Comparison of ENCODE assay signal across 19 cellular contexts in the genomic region with DNA sequence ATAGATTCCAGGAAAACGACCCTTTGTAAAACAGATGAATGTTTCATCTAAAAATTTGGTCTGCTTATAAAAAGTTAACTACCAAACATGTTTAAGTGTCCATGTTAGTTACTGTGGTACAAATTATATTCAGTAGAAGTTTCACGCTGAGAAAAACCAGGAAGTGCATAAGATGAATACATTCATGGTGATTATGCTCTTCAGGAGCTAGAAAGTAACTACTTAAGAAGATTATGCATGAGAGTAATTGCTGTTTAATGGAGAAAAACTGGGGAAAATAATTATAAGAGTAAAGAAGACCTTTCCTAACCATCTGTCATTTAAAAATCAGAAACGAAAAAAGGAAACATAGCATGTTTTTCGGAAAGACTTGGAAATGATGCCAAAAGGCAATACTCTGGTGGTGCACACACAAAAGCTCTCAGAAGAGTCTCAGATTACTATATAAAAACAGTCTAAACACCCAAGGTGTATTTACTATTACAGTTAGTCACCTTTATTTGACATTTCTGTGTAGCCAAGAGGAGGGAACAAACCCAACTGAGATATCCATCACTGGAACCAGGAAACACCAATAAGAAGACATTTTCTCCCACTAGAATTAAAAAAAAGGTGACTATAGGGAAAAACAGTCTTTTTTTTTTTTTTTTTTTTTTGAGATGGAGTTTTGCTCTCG. TPM values are rescaled to one million over a fixed set of nuclear protein-coding genes. Genes with fewer than 3 reads are reported as not detected.
DNase-seq lines count a peak whose midpoint lies in the region; ATAC-seq, FAIRE-seq and TF ChIP-seq lines count a peak whose summit lies in the region.
"Had no signal": no experiment of that assay in that cellular context is flagged by ENCODE, and none has a peak within 500 bp of the region (broad histone marks: within the 10 kb centered on the region; RNA-seq: fewer than 3 reads in every experiment).

No MANE protein-coding gene starts in this region.

- H3K36me3 Mint-ChIP-seq in activated naive CD4-positive, alpha-beta T cell treated with anti-CD3 and anti-CD28 coated beads, Interleukin-2, amount 10 ng/mL, durations not matched to agents 7 days and 5 days = no peaks in the 10 kb centered on the region
- no peaks in the 10 kb centered on the region for H3K36me3 Mint-ChIP-seq in activated CD4-positive, alpha-beta T cell treated with anti-CD3 and anti-CD28 coated beads, Interleukin-2, amount 10 ng/mL, durations not matched to agents 7 days and 5 days (ENCODE audit: low read depth)
- H3K36me3 Mint-ChIP-seq: activated naive CD8-positive, alpha-beta T cell treated with anti-CD3 and anti-CD28 coated beads for 36 hours had no signal

- TF ChIP-seq CTCF in A549 (IDR thresholded peaks at IDR 0.05) (no peak), OCI-LY3 (IDR thresholded peaks at IDR 0.05; ENCODE audit: low read depth, low read length) (no peak)

- peaks cover 34% of the 10 kb centered on the region for H3K36me3 ChIP-seq in OCI-LY3 (replicated peaks; ENCODE audit: low read depth, low read length)
- H3K36me3 ChIP-seq: brain microvascular endothelial cell, ovary, suprapubic skin had no signal

- H2AFZ ChIP-seq in OCI-LY3 (ENCODE audit: low read depth, low read length) = no peak overlapping the region

- H3K9me3 Mint-ChIP-seq in activated naive CD4-positive, alpha-beta T cell treated with anti-CD3 and anti-CD28 coated beads, Interleukin-2, amount 10 ng/mL, durations not matched to agents 7 days and 5 days = no peaks in the 10 kb centered on the region
- no peaks in the 10 kb centered on the region for H3K9me3 Mint-ChIP-seq in activated CD4-positive, alpha-beta T cell treated with anti-CD3 and anti-CD28 coated beads, Interleukin-2, amount 10 ng/mL, durations not matched to agents 7 days and 5 days
- H3K9me3 Mint-ChIP-seq: activated naive CD8-positive, alpha-beta T cell treated with anti-CD3 and anti-CD28 coated beads for 36 hours; activated T-cell treated with anti-CD3 and anti-CD28 coated beads, Interleukin-2, amount 50 U/mL, for 24 hours; HFFc6 had no signal

- no peak overlapping the region for H3K4me3 ChIP-seq in A549
- H3K4me3 ChIP-seq in OCI-LY3 (ENCODE audit: low read length) = peak overlapping the region; percentile 79
- H3K4me3 ChIP-seq: ovary, suprapubic skin had no signal

- H3K9me3 ChIP-seq in A549 (no peaks in the 10 kb centered on the region), OCI-LY3 (ENCODE audit: insufficient read depth, low read length) (no peaks in the 10 kb centered on the region)
- H3K9me3 ChIP-seq: ovary, suprapubic skin had no signal

- H3K4me1 Mint-ChIP-seq in activated naive CD4-positive, alpha-beta T cell treated with anti-CD3 and anti-CD28 coated beads, Interleukin-2, amount 10 ng/mL, durations not matched to agents 7 days and 5 days = no peaks in the 10 kb centered on the region
- no peaks in the 10 kb centered on the region for H3K4me1 Mint-ChIP-seq in activated CD4-positive, alpha-beta T cell treated with anti-CD3 and anti-CD28 coated beads, Interleukin-2, amount 10 ng/mL, durations not matched to agents 7 days and 5 days

- TF ChIP-seq EP300 in A549 (IDR thresholded peaks at IDR 0.05) = no peak

- no peaks in the 10 kb centered on the region for H3K27me3 Mint-ChIP-seq in activated naive CD4-positive, alpha-beta T cell treated with anti-CD3 and anti-CD28 coated beads, Interleukin-2, amount 10 ng/mL, durations not matched to agents 7 days and 5 days
- H3K27me3 Mint-ChIP-seq in activated CD4-positive, alpha-beta T cell treated with anti-CD3 and anti-CD28 coated beads, Interleukin-2, amount 10 ng/mL, durations not matched to agents 7 days and 5 days = no peaks in the 10 kb centered on the region
- H3K27me3 Mint-ChIP-seq: activated naive CD8-positive, alpha-beta T cell treated with anti-CD3 and anti-CD28 coated beads for 36 hours; activated T-cell treated with anti-CD3 and anti-CD28 coated beads, Interleukin-2, amount 50 U/mL, for 24 hours had no signal

- in situ Hi-C loops in G401 (cut with HindIII; ENCODE audit: low sequenced_read_pairs) = no loop called here

- peaks cover 79% of the 10 kb centered on the region for H3K79me2 ChIP-seq in OCI-LY3 (ENCODE audit: low read length)

- TF ChIP-seq RAD21 in A549 (conservative IDR thresholded peaks at IDR 0.05 in 1 of 2, IDR thresholded peaks at IDR 0.05 in 1 of 2) = no peak

- H4K20me1 ChIP-seq in OCI-LY3 (ENCODE audit: insufficient read depth, low read length) = peaks cover 24% of the 10 kb centered on the region

- POLR2A ChIA-PET in A549 (lab: Yijun Ruan, JAX) = no interaction called here
- POLR2A ChIA-PET in activated CD4-positive, alpha-beta T cell treated with anti-CD3 and anti-CD28 coated beads, Interleukin-2, amount 10 ng/mL, durations not matched to agents 7 days and 5 days (lab: Charles Lee) = no interaction called here

- DNase-seq in A549 (ENCODE audit: low read depth in 1 of 2, low spot score in 1 of 2) = no peak
- DNase-seq in GM12891 (ENCODE audit: insufficient read length, low spot score) = no peak
- DNase-seq in NCI-H2029 treated with DMSO at 0.1 percent for 48 hours (lab: John Stamatoyannopoulos, UW) = peak; percentile 19
- no peak for DNase-seq in activated naive CD4-positive, alpha-beta T cell treated with anti-CD3 and anti-CD28 coated beads, Interleukin-2, amount 10 ng/mL, durations not matched to agents 7 days and 5 days
- DNase-seq in activated CD4-positive, alpha-beta T cell treated with anti-CD3 and anti-CD28 coated beads, Interleukin-2, amount 10 ng/mL, durations not matched to agents 7 days and 5 days = no peak
- no peak for DNase-seq in G401 (ENCODE audit: low spot score)
- DNase-seq: activated naive CD8-positive, alpha-beta T cell treated with anti-CD3 and anti-CD28 coated beads for 36 hours; activated T-cell treated with anti-CD3 and anti-CD28 coated beads, Interleukin-2, amount 50 U/mL, for 24 hours; brain microvascular endothelial cell; erythroblast; HFFc6; IMR-90; left ventricle myocardium superior; NCI-H1694; ovary; SHP77 treated with DMSO at 0.1 percent for 48 hours had no signal

- no peaks in the 10 kb centered on the region for H3K27me3 ChIP-seq in OCI-LY3 (ENCODE audit: low read depth, low read length)
- H3K27me3 ChIP-seq: brain microvascular endothelial cell, ovary, suprapubic skin had no signal

- WGBS in A549 (ENCODE audit: missing lambda C conversion rate) = 53% methylated on average over 5 of the region's 5 CpGs

- TF ChIP-seq POLR2A in A549 (IDR thresholded peaks at IDR 0.05; ENCODE audit: low read length) = no peak
- peak; percentile 57; the same call in 1 of the 2 replicates for TF ChIP-seq POLR2A in GM12891 (IDR thresholded peaks at IDR 0.05; ENCODE audit: low read depth, low read length)

- H3K27ac Mint-ChIP-seq in activated naive CD4-positive, alpha-beta T cell treated with anti-CD3 and anti-CD28 coated beads, Interleukin-2, amount 10 ng/mL, durations not matched to agents 7 days and 5 days = no peak overlapping the region
- H3K27ac Mint-ChIP-seq in activated CD4-positive, alpha-beta T cell treated with anti-CD3 and anti-CD28 coated beads, Interleukin-2, amount 10 ng/mL, durations not matched to agents 7 days and 5 days = no peak overlapping the region
- H3K27ac Mint-ChIP-seq: activated naive CD8-positive, alpha-beta T cell treated with anti-CD3 and anti-CD28 coated beads for 36 hours; activated T-cell treated with anti-CD3 and anti-CD28 coated beads, Interleukin-2, amount 50 U/mL, for 24 hours; HFFc6 had no signal

- ATAC-seq in A549 (peak in 1 of 2 experiments; percentile 54; a peak in 3 of 6 replicates), GM18511 (IDR thresholded peaks at IDR 0.05; ENCODE audit: unreplicated experiment) (no peak)
- ATAC-seq: left ventricle myocardium superior had no signal

- H3K4me3 Mint-ChIP-seq in activated naive CD4-positive, alpha-beta T cell treated with anti-CD3 and anti-CD28 coated beads, Interleukin-2, amount 10 ng/mL, durations not matched to agents 7 days and 5 days = no peak overlapping the region
- no peak overlapping the region for H3K4me3 Mint-ChIP-seq in activated CD4-positive, alpha-beta T cell treated with anti-CD3 and anti-CD28 coated beads, Interleukin-2, amount 10 ng/mL, durations not matched to agents 7 days and 5 days
- H3K4me3 Mint-ChIP-seq: activated naive CD8-positive, alpha-beta T cell treated with anti-CD3 and anti-CD28 coated beads for 36 hours; activated T-cell treated with anti-CD3 and anti-CD28 coated beads, Interleukin-2, amount 50 U/mL, for 24 hours; HFFc6 had no signal

- H3K4me1 ChIP-seq in A549 (peaks cover 6% of the 10 kb centered on the region; the same call in 2 of the 3 replicates), OCI-LY3 (ENCODE audit: low read length) (peaks cover 76% of the 10 kb centered on the region)
- H3K4me1 ChIP-seq: suprapubic skin had no signal

- H3K4me2 ChIP-seq in A549 = peak overlapping the region; percentile 54
- H3K4me2 ChIP-seq in OCI-LY3 (ENCODE audit: low read length) = peak overlapping the region; percentile 66

- H3K27ac ChIP-seq in A549 = peak overlapping the region in 1 of 2 experiments; percentile 33; a peak in 1 of 6 replicates
- peak overlapping the region; percentile 83 for H3K27ac ChIP-seq in OCI-LY3 (ENCODE audit: low read length)
- H3K27ac ChIP-seq: brain microvascular endothelial cell, ovary, suprapubic skin had no signal

- H3K9ac ChIP-seq in OCI-LY3 (ENCODE audit: low read length) = peak overlapping the region; percentile 84

- CTCF ChIA-PET in A549 (lab: Yijun Ruan, JAX) = interaction anchor here (1.1 kb wide), 1 partner anchor 38 kb away, joined by 3 read pairs; no protein-coding TSS in a partner anchor
- CTCF ChIA-PET in activated naive CD4-positive, alpha-beta T cell treated with anti-CD3 and anti-CD28 coated beads, Interleukin-2, amount 10 ng/mL, durations not matched to agents 7 days and 5 days (lab: Charles Lee) = no interaction called here
- CTCF ChIA-PET in activated CD4-positive, alpha-beta T cell treated with anti-CD3 and anti-CD28 coated beads, Interleukin-2, amount 10 ng/mL, durations not matched to agents 7 days and 5 days (lab: Charles Lee) = no interaction called here

- no peak for FAIRE-seq in A549 (lab: Jason Lieb, UNC)
- FAIRE-seq in GM12891 (lab: Jason Lieb, UNC) = peak; percentile 16

RNA-seq across cellular contexts. Expression of a gene that starts 38.8 kb away (rescaled TPM):
- 31.1 and 40.1 TPM in 2 replicates for polyA plus RNA-seq in A549 (2011; rRNA removed)
- polyA plus RNA-seq in A549 (2012; cell fraction: cytosol; rRNA removed) = 28.6 and 31.1 TPM in 2 replicates
- 11.5 and 15.6 TPM in 2 replicates for polyA plus RNA-seq in A549 (2012; cell fraction: nucleus; rRNA removed)
- polyA plus RNA-seq in A549 (2017; fragmentation: RNase III; extraction: RNeasy Plus Mini Kit Qiagen cat#74134 plus additional on column Dnase treatment) = 26.1 to 27.3 TPM (median 26.9 TPM) in 3 replicates
- 9.5 and 9.9 TPM in 2 replicates for polyA minus RNA-seq in A549 (2011; rRNA and poly(A)+ RNA removed)
- polyA plus RNA-seq in GM12891 (2012; ENCODE audit: low read depth, missing spikeins) = 10.2 TPM
- total RNA-seq in activated CD4-positive, alpha-beta T cell treated with anti-CD3 and anti-CD28 coated beads, Interleukin-2, amount 10 ng/mL, durations not matched to agents 7 days and 5 days = 10 to 100 TPM; 18.8 to 19.3 TPM
- total RNA-seq in G401 (2014; rRNA removed; shearing (Covaris generic)) = 72.0 and 73.8 TPM in 2 replicates

RNA-seq across cellular contexts. Expression of a gene that starts 47.4 kb away (rescaled TPM):
- polyA plus RNA-seq in A549 (2011; rRNA removed) = 31.6 and 38.7 TPM in 2 replicates
- polyA plus RNA-seq in A549 (2012; cell fraction: cytosol; rRNA removed) = 13.0 and 14.8 TPM in 2 replicates
- 9.4 and 12.8 TPM in 2 replicates for polyA plus RNA-seq in A549 (2012; cell fraction: nucleus; rRNA removed)
- 16.9 to 20.8 TPM (median 17.7 TPM) in 3 replicates for polyA plus RNA-seq in A549 (2017; fragmentation: RNase III; extraction: RNeasy Plus Mini Kit Qiagen cat#74134 plus additional on column Dnase treatment)
- polyA minus RNA-seq in A549 (2011; rRNA and poly(A)+ RNA removed) = 9.6 and 11.0 TPM in 2 replicates
- polyA plus RNA-seq in GM12891 (2012; ENCODE audit: low read depth, missing spikeins) = 3.8 TPM
- 1 to 10 TPM; 5.1 to 6.9 TPM for total RNA-seq in activated CD4-positive, alpha-beta T cell treated with anti-CD3 and anti-CD28 coated beads, Interleukin-2, amount 10 ng/mL, durations not matched to agents 7 days and 5 days
- total RNA-seq in G401 (2014; rRNA removed; shearing (Covaris generic)) = 39.6 and 43.0 TPM in 2 replicates
